28 cellular contexts compared by ENCODE assay signal in genomic region chrX:37462346-37462745, GRCh38.
"Had no signal": no experiment of that assay in that cellular context is flagged by ENCODE, and none has a peak within 500 bp of the region (broad histone marks: within the 10 kb centered on the region; RNA-seq: fewer than 3 reads in every experiment).

No MANE protein-coding gene starts in this region.

- ATAC-seq: naive thymus-derived CD8-positive, alpha-beta T cell; pancreas; right cardiac atrium; sciatic nerve; stimulated activated naive B cell treated with anti-CD40 and anti-IgM and Interleukin-4, amounts not matched to agents 10 μg/mL and 1 μg/mL and 100 μg/mL, for 72 hours; stimulated activated naive CD8-positive, alpha-beta T cell treated with anti-CD3 and anti-CD28 coated beads, Interleukin-15, Interleukin-2, amounts not matched to agents 100 U/mL and 50 U/mL, for 24 hours; upper lobe of right lung had no signal

- DNase-seq: hippocampal formation; immature natural killer cell; left ventricle myocardium inferior; midbrain; mucosa of descending colon; naive thymus-derived CD8-positive, alpha-beta T cell; nucleus accumbens; pancreas; posterior cingulate gyrus; retina; right cardiac atrium; stimulated activated CD4-positive, alpha-beta T cell treated with anti-CD3 and anti-CD28 coated beads, Interleukin-12 subunit alpha, Interleukin-12 subunit beta, amount 100 ng/mL, for 4 hours; stimulated activated CD4-positive, alpha-beta T cell treated with anti-CD3 and anti-CD28 coated beads, Interleukin-15, amount 100 ng/mL, for 24 hours; stimulated activated CD4-positive, alpha-beta T cell treated with anti-CD3 and anti-CD28 coated beads, Interleukin-2, amount 100 ng/mL, for 24 hours; stimulated activated CD4-positive, alpha-beta T cell treated with anti-CD3 and anti-CD28 coated beads, Interleukin-4, amount 100 ng/mL, for 1 hour; stimulated activated naive B cell treated with anti-CD40 and anti-IgM and Interleukin-4, amounts not matched to agents 10 μg/mL and 1 μg/mL and 100 μg/mL, for 72 hours; stimulated activated naive CD8-positive, alpha-beta T cell treated with anti-CD3 and anti-CD28 coated beads, Interleukin-15, Interleukin-2, amounts not matched to agents 100 U/mL and 50 U/mL, for 24 hours; stomach; testis; thyroid gland; transverse colon; upper lobe of right lung had no signal

- H3K4me3 Mint-ChIP-seq: immature natural killer cell; naive thymus-derived CD8-positive, alpha-beta T cell; nephron; neural crest cell; stimulated activated naive B cell treated with anti-CD40 and anti-IgM and Interleukin-4, amounts not matched to agents 10 μg/mL and 1 μg/mL and 100 μg/mL, for 72 hours had no signal

- H3K4me1 Mint-ChIP-seq: immature natural killer cell; naive thymus-derived CD8-positive, alpha-beta T cell; nephron; stimulated activated naive B cell treated with anti-CD40 and anti-IgM and Interleukin-4, amounts not matched to agents 10 μg/mL and 1 μg/mL and 100 μg/mL, for 72 hours had no signal

- H3K9me3 ChIP-seq: left ventricle myocardium inferior, mucosa of descending colon, pancreas, prostate gland, stomach, testis, thyroid gland, transverse colon, upper lobe of right lung had no signal

- H3K27me3 ChIP-seq: pancreas, stomach, testis, thyroid gland, transverse colon, upper lobe of right lung had no signal

- H3K27ac Mint-ChIP-seq: immature natural killer cell; naive thymus-derived CD8-positive, alpha-beta T cell; nephron; stimulated activated naive B cell treated with anti-CD40 and anti-IgM and Interleukin-4, amounts not matched to agents 10 μg/mL and 1 μg/mL and 100 μg/mL, for 72 hours had no signal

- H3K9me3 Mint-ChIP-seq: immature natural killer cell had no signal

- H3K27ac ChIP-seq: left ventricle myocardium inferior, pancreas, prostate gland, skin epidermis, stomach, testis, thyroid gland, transverse colon, upper lobe of right lung had no signal

- H3K36me3 Mint-ChIP-seq: immature natural killer cell; stimulated activated naive B cell treated with anti-CD40 and anti-IgM and Interleukin-4, amounts not matched to agents 10 μg/mL and 1 μg/mL and 100 μg/mL, for 72 hours had no signal

- H3K4me1 ChIP-seq: left ventricle myocardium inferior, pancreas, prostate gland, stomach, testis, thyroid gland, transverse colon, upper lobe of right lung had no signal

- H3K4me3 ChIP-seq: left ventricle myocardium inferior, lung, mucosa of descending colon, pancreas, prostate gland, skin epidermis, stomach, testis, thyroid gland, transverse colon, upper lobe of right lung had no signal

- H3K36me3 ChIP-seq: left ventricle myocardium inferior, pancreas, prostate gland, stomach, thyroid gland, transverse colon, upper lobe of right lung had no signal
